In genomic region chr10:92848037-92848440, GRCh38 we compare ENCODE assay signal across 8 cellular contexts. TPM values are rescaled to one million over a fixed set of nuclear protein-coding genes. Genes with fewer than 3 reads are reported as not detected.
DNase-seq lines count a peak whose midpoint lies in the region; ATAC-seq and TF ChIP-seq lines count a peak whose summit lies in the region.

No MANE protein-coding gene starts in this region.

- no peaks in the 10 kb centered on the region for H3K9me3 ChIP-seq in mucosa of descending colon

- peaks cover 5% of the 10 kb centered on the region for H3K27me3 Mint-ChIP-seq in brain

- peak overlapping the region; percentile 92 to 97 (median 93) for H3K4me3 Mint-ChIP-seq in brain

- intact Hi-C loops in mucosa of descending colon (cut with DNase I, micrococcal nuclease): no loop called here

- H3K36me3 Mint-ChIP-seq in brain: peaks cover 19% of the 10 kb centered on the region

- peak overlapping the region; percentile 85 for H3K4me3 ChIP-seq in mucosa of descending colon

- ATAC-seq in HG03039 (IDR thresholded peaks at IDR 0.05; ENCODE audit: unreplicated experiment) (peak; percentile 47), mucosa of descending colon (no peak)

- CTCF ChIA-PET in HEK293T (lab: Yijun Ruan, JAX): interaction anchor here (0.6 to 1.8 kb wide), 5 partner anchors 9 to 319 kb away, joined by 3 to 8 read pairs (median 3); no protein-coding TSS in a partner anchor

- peaks cover 23% of the 10 kb centered on the region for H3K4me1 Mint-ChIP-seq in brain

- TF ChIP-seq CTCF in C4-2B (conservative IDR thresholded peaks at IDR 0.05): no peak
- no peak for TF ChIP-seq CTCF in brain (conservative IDR thresholded peaks at IDR 0.05)
- TF ChIP-seq CTCF in mucosa of descending colon (IDR thresholded peaks at IDR 0.05): no peak

- H3K9me3 Mint-ChIP-seq in brain: peaks cover 0 to 5% (median 0%) of the 10 kb centered on the region in 5 experiments

- DNase-seq in mucosa of descending colon: no peak
- no peak for DNase-seq in effector CD8-positive, alpha-beta T cell (lab: John Stamatoyannopoulos, UW)
- DNase-seq in middle frontal gyrus (ENCODE audit: extremely low spot score, low spot score): no peak
- DNase-seq in HEK293T (ENCODE audit: extremely low spot score): no peak
- DNase-seq in mesenteric fat pad (ENCODE audit: low spot score): no peak

- H3K36me3 ChIP-seq in mucosa of descending colon (ENCODE audit: low read depth): no peaks in the 10 kb centered on the region

- peak overlapping the region; percentile 85 to 96 (median 93) for H3K27ac Mint-ChIP-seq in brain

- peak overlapping the region; percentile 74 for H3K27ac ChIP-seq in C4-2B

- peaks cover 13% of the 10 kb centered on the region for H3K4me1 ChIP-seq in mucosa of descending colon (ENCODE audit: low read depth)

- POLR2A ChIA-PET in HEK293T (lab: Yijun Ruan, JAX): interaction anchor here (0.6 to 1.8 kb wide), 12 partner anchors 9 to 557 kb away, joined by 3 to 15 read pairs (median 3); partner anchors contain the start of genes HHEX and MARCHF5

TF ChIP-seq in HEK293T, 16 proteins besides CTCF, POLR2A, EP300 and RAD21:
- no peak for TF ChIP-seq NFRKB (IDR thresholded peaks at IDR 0.05)
- no peak for TF ChIP-seq CTBP1 (IDR thresholded peaks at IDR 0.05; ENCODE audit: borderline replicate concordance)
- no peak for TF ChIP-seq FOXK2 (IDR thresholded peaks at IDR 0.05)
- TF ChIP-seq LEF1 (IDR thresholded peaks at IDR 0.05; ENCODE audit: borderline replicate concordance): no peak
- no peak for TF ChIP-seq PKNOX1 (IDR thresholded peaks at IDR 0.05)
- TF ChIP-seq SUZ12 (IDR thresholded peaks at IDR 0.05): no peak
- TF ChIP-seq L3MBTL2 (conservative IDR thresholded peaks at IDR 0.05): no peak
- no peak for TF ChIP-seq ZNF384 (IDR thresholded peaks at IDR 0.05)
- TF ChIP-seq TARDBP (IDR thresholded peaks at IDR 0.05): no peak
- TF ChIP-seq FOXA1 (IDR thresholded peaks at IDR 0.05): no peak
- no peak for TF ChIP-seq ARNT (IDR thresholded peaks at IDR 0.05)
- no peak for TF ChIP-seq FOXM1 (IDR thresholded peaks at IDR 0.05; ENCODE audit: borderline replicate concordance)

RNA-seq across cellular contexts. Expression of gene EXOC6, which starts 0.3 kb away (rescaled TPM):
- polyA plus RNA-seq in brain (ENCODE audit: insufficient read depth, low read depth, low replicate concordance): 9.9 TPM
- total RNA-seq in mucosa of descending colon (10 to 100 TPM; 12.7 to 13.9 (median 13.1) TPM), mesenteric fat pad (12.3 TPM)
